ENCODE assay signal across 8 cellular contexts in genomic region chr2:131093066-131093842, GRCh38. TPM values are rescaled to one million over a fixed set of nuclear protein-coding genes. Genes with fewer than 3 reads are reported as not detected.
DNase-seq lines count a peak whose midpoint lies in the region; ATAC-seq and TF ChIP-seq lines count a peak whose summit lies in the region.

FAM168B (minus strand) TSS chr2:131093460; CDS start chr2:131082646, 10,814 bp downstream.

- H3K27me3 ChIP-seq in trophoblast cell (ENCODE audit: insufficient read depth, low read length) (no peaks in the 10 kb centered on the region), tibial nerve (no peaks in the 10 kb centered on the region)

- H3K23ac ChIP-seq in trophoblast cell (ENCODE audit: low read length): no peak within 1 kb of the TSS

- H3K9me3 ChIP-seq in trophoblast cell (ENCODE audit: insufficient read depth, low read depth, low read length) (no peaks in the 10 kb centered on the region), tibial nerve (no peaks in the 10 kb centered on the region)

- TF ChIP-seq EP300 in tibial nerve (IDR thresholded peaks at IDR 0.05): peak; percentile 43 to 76

- H2BK5ac ChIP-seq in trophoblast cell (ENCODE audit: low read depth, low read length, poor library complexity): peak within 1 kb of the TSS; percentile 98

- H3K27ac ChIP-seq in trophoblast cell (ENCODE audit: low read depth, low read length) (peak within 1 kb of the TSS; percentile 100), tibial nerve (peak within 1 kb of the TSS; percentile 90 to 98 (median 96))

- H3K4me3 ChIP-seq in GM12864 (ENCODE audit: low read depth, low read length) (peak within 1 kb of the TSS; percentile 70), trophoblast cell (ENCODE audit: low read depth, low read length) (peak within 1 kb of the TSS; percentile 97), tibial nerve (peak within 1 kb of the TSS; percentile 65 to 91 (median 81))

- TF ChIP-seq CTCF in GM12864 (IDR thresholded peaks at IDR 0.05; ENCODE audit: low read depth, low read length, missing control alignments): no peak
- TF ChIP-seq CTCF in tibial nerve (IDR thresholded peaks at IDR 0.05): peak in 2 of 5 experiments; percentile 30 to 48

- H3K4me2 ChIP-seq in trophoblast cell (ENCODE audit: low read length): peak within 1 kb of the TSS; percentile 62

- ATAC-seq in HG02588 (IDR thresholded peaks at IDR 0.05; ENCODE audit: unreplicated experiment) (peak; percentile 83), Right ventricle myocardium inferior (peak; percentile 97)

- peak within 1 kb of the TSS; percentile 99 for H4K91ac ChIP-seq in trophoblast cell (ENCODE audit: low read depth, low read length)

- peak within 1 kb of the TSS; percentile 100 for H3K18ac ChIP-seq in trophoblast cell (ENCODE audit: low read length)

- TF ChIP-seq POLR2A in tibial nerve (IDR thresholded peaks at IDR 0.05): peak; percentile 92 to 97

- H2BK120ac ChIP-seq in trophoblast cell (ENCODE audit: insufficient read depth, low read length, poor library complexity): peak within 1 kb of the TSS; percentile 98

- H2AFZ ChIP-seq in trophoblast cell (ENCODE audit: insufficient read depth, low read length, poor library complexity): peak within 1 kb of the TSS; percentile 100

- peaks cover 12% of the 10 kb centered on the region for H3K79me2 ChIP-seq in trophoblast cell (ENCODE audit: control insufficient read depth, insufficient read depth, low read length, poor library complexity)

- H3K4me1 ChIP-seq in trophoblast cell (ENCODE audit: control insufficient read depth in 1 of 2, insufficient read depth in 2 of 2, low read length in 2 of 2) (peaks cover 0 to 4% of the 10 kb centered on the region in 2 experiments), tibial nerve (peaks cover 0 to 33% (median 10%) of the 10 kb centered on the region in 4 donors)

- H3K36me3 ChIP-seq in trophoblast cell (ENCODE audit: control insufficient read depth in 1 of 2, insufficient read depth in 2 of 2, low read length in 2 of 2) (peaks cover 10% of the 10 kb centered on the region in 2 experiments), tibial nerve (peaks cover 0 to 29% (median 0%) of the 10 kb centered on the region in 3 donors)

- no CpG with 5 or more reads among the region's 113 CpGs for WGBS in trophoblast cell (ENCODE audit: extremely low coverage, insufficient coverage, insufficient read length)
- 0 to 1% methylated on average over 33 to 47 of the region's 113 CpGs for WGBS in tibial nerve, 2 donors

- peak within 1 kb of the TSS; percentile 100 for H3K14ac ChIP-seq in trophoblast cell (ENCODE audit: low read length)

- H4K12ac ChIP-seq in trophoblast cell (ENCODE audit: low read depth, low read length): peak within 1 kb of the TSS; percentile 96

- DNase-seq in GM12864 (ENCODE audit: low read depth): peak; percentile 58
- peak; percentile 65 for DNase-seq in NCI-H1048 (lab: John Stamatoyannopoulos, UW)
- DNase-seq in SW 1271 (lab: John Stamatoyannopoulos, UW): peak; percentile 60 to 79
- peak; percentile 76 for DNase-seq in activated naive CD8-positive, alpha-beta T cell treated with anti-CD3 and anti-CD28 coated beads, Interleukin-2, amount 50 U/mL, for 16 hours (ENCODE audit: low read depth, low spot score)
- peak; percentile 94 for DNase-seq in Right ventricle myocardium inferior (ENCODE audit: missing footprints)
- peak; percentile 96 to 98 for DNase-seq in trophoblast cell
- DNase-seq in tibial nerve (ENCODE audit: low spot score in 2 of 2): peak; percentile 73 to 83

- peaks cover 8% of the 10 kb centered on the region for H3K79me1 ChIP-seq in trophoblast cell (ENCODE audit: low read length)

- peak within 1 kb of the TSS; percentile 100 for H4K8ac ChIP-seq in trophoblast cell (ENCODE audit: low read depth, low read length)

- no peak within 1 kb of the TSS for H2AK5ac ChIP-seq in trophoblast cell (ENCODE audit: low read length)

- H3K4ac ChIP-seq in trophoblast cell (ENCODE audit: low read depth, low read length): peak within 1 kb of the TSS; percentile 89

- intact Hi-C loops in Right ventricle myocardium inferior (cut with DNase I): loop anchor here (1.0 kb wide), 1 partner anchor 12 kb away; the partner anchor contains the start of gene PLEKHB2

- H3K9ac ChIP-seq in trophoblast cell (ENCODE audit: low read length): peak within 1 kb of the TSS; percentile 98

- no peak within 1 kb of the TSS for H2BK12ac ChIP-seq in trophoblast cell (ENCODE audit: low read length)

RNA-seq across cellular contexts. Expression of gene FAM168B, which starts in this region (rescaled TPM):
- 85.6 TPM for total RNA-seq in Right ventricle myocardium inferior
- polyA plus RNA-seq in trophoblast cell (2013): 95.6 and 97.7 TPM in 2 replicates
- 100 to 1,000 TPM in 3 of 4 donors, 10 to 100 TPM in 1; 96.0 to 115 (median 107) TPM for total RNA-seq in tibial nerve

Comparison
In these comparisons a context has a peak if more than half of its experiments do, and no peak if none do; other contexts are left out.
1. Peak in every context shown above with its lines: DNase-seq, ATAC-seq, H3K4me3 ChIP-seq and H3K27ac ChIP-seq.